ENCODE assay signal across 8 cellular contexts in genomic region chr1:103525114-103525606, GRCh38. TPM values are rescaled to one million over a fixed set of nuclear protein-coding genes. Genes with fewer than 3 reads are reported as not detected.
DNase-seq lines count a peak whose midpoint lies in the region; ATAC-seq and TF ChIP-seq lines count a peak whose summit lies in the region.

No MANE protein-coding gene starts in this region.

- H3K4me3 ChIP-seq in HL-60 (replicated peaks; ENCODE audit: insufficient read depth, low read length): peak overlapping the region; percentile 39
- peak overlapping the region in 58 of 59 donors; percentile 16 to 99 (median 54) for H3K4me3 ChIP-seq in dorsolateral prefrontal cortex
- no peak overlapping the region for H3K4me3 ChIP-seq in lower leg skin (ENCODE audit: low read depth, poor library complexity, severe bottlenecking)
- peak overlapping the region; percentile 30 to 39 for H3K4me3 ChIP-seq in tibial artery

- H3K36me3 ChIP-seq in tibial artery: peaks cover 0 to 10% (median 3%) of the 10 kb centered on the region in 3 donors

- POLR2A ChIA-PET in RWPE1 (lab: Yijun Ruan, JAX; ENCODE audit: low non-redundant PET): no interaction called here

- peaks cover 0 to 37% (median 20%) of the 10 kb centered on the region in 4 donors for H3K4me1 ChIP-seq in tibial artery

- no peaks in the 10 kb centered on the region for H3K9me3 ChIP-seq in tibial artery

- ATAC-seq in GM21526 (IDR thresholded peaks at IDR 0.05; ENCODE audit: low FRiP score, unreplicated experiment): peak; percentile 49

- no peak for TF ChIP-seq POLR2A in lower leg skin (IDR thresholded peaks at IDR 0.05)

- intact Hi-C loops in dorsolateral prefrontal cortex (cut with DNase I) (no loop called here), lower leg skin (cut with DNase I; ENCODE audit: low total_unique reads) (no loop called here), tibial artery (cut with DNase I; ENCODE audit: low total_unique reads) (no loop called here)

- WGBS in lower leg skin, 2 donors: 2 to 4% methylated on average over 12 to 15 of the region's 34 CpGs

- peak; percentile 53 for DNase-seq in NCI-H2196 (lab: John Stamatoyannopoulos, UW; ENCODE audit: unreplicated experiment)
- DNase-seq in NCI-H2196 treated with DMSO at 0.1 percent for 48 hours (lab: John Stamatoyannopoulos, UW; ENCODE audit: unreplicated experiment): no peak
- DNase-seq in HL-60 (ENCODE audit: low read depth in 1 of 2, low spot score in 1 of 2): peak in 1 of 2 experiments; percentile 11
- DNase-seq in RWPE1 (ENCODE audit: low spot score): peak; percentile 49
- DNase-seq in dorsolateral prefrontal cortex: no peak
- DNase-seq in lower leg skin (ENCODE audit: low spot score in 2 of 2): peak; percentile 29 to 65
- DNase-seq in tibial artery: no peak

- TF ChIP-seq CTCF in HL-60 (IDR thresholded peaks at IDR 0.05; ENCODE audit: insufficient read depth, low read length) (no peak), RWPE1 (conservative IDR thresholded peaks at IDR 0.05; ENCODE audit: low read depth) (no peak), dorsolateral prefrontal cortex (IDR thresholded peaks at IDR 0.05 in 54 of 56, conservative IDR thresholded peaks at IDR 0.05 in 2 of 56; ENCODE audit: low read depth in 1 of 56, partially characterized antibody in 56 of 56) (no peak), lower leg skin (IDR thresholded peaks at IDR 0.05) (no peak), tibial artery (IDR thresholded peaks at IDR 0.05) (no peak)

- H3K27me3 ChIP-seq in HL-60 (ENCODE audit: insufficient read depth, poor library complexity, severe bottlenecking) (no peaks in the 10 kb centered on the region), dorsolateral prefrontal cortex (no peaks in the 10 kb centered on the region), tibial artery (no peaks in the 10 kb centered on the region)

- no peak overlapping the region for H3K27ac ChIP-seq in HL-60 (replicated peaks)
- peak overlapping the region; percentile 97 for H3K27ac ChIP-seq in RWPE1
- H3K27ac ChIP-seq in dorsolateral prefrontal cortex: peak overlapping the region in 8 of 59 donors; percentile 24 to 65 (median 50)
- H3K27ac ChIP-seq in tibial artery: peak overlapping the region; percentile 31 to 49

- CTCF ChIA-PET in RWPE1 (lab: Yijun Ruan, JAX): interaction anchor here (0.7 to 1.0 kb wide), 2 partner anchors 11 to 540 kb away, joined by 3 to 5 read pairs; no protein-coding TSS in a partner anchor

RNA-seq across cellular contexts. Expression of gene RNPC3, which starts 0.3 kb away (rescaled TPM):
- total RNA-seq in dorsolateral prefrontal cortex (100 to 1,000 TPM in 35 of 120 experiments, 10 to 100 TPM in 85; 59.0 to 149 (median 91.9) TPM), lower leg skin (10 to 100 TPM; 17.7 to 33.8 (median 19.7) TPM)

RNA-seq across cellular contexts. Expression of gene AMY2B, which starts 46.2 kb away (rescaled TPM):
- 100 to 1,000 TPM in 2 of 120 experiments, 10 to 100 TPM in 118; 42.8 to 102 (median 69.5) TPM for total RNA-seq in dorsolateral prefrontal cortex
- total RNA-seq in lower leg skin: 10 to 100 TPM; 16.8 to 19.4 (median 17.9) TPM

Comparison
In these comparisons a context has a peak if more than half of its experiments do, and no peak if none do; other contexts are left out.
1. DNase-seq: peak in NCI-H2196 (single experiment), RWPE1 (single experiment) and lower leg skin (2 of 2); none in NCI-H2196 treated with DMSO at 0.1 percent for 48 hours (single experiment), dorsolateral prefrontal cortex (0 of 10) and tibial artery (0 of 2).